Comparison of ENCODE assay signal across 8 cellular contexts in genomic region chr11:101127699-101128570, GRCh38. TPM values are rescaled to one million over a fixed set of nuclear protein-coding genes. Genes with fewer than 3 reads are reported as not detected.
DNase-seq lines count a peak whose midpoint lies in the region; ATAC-seq and TF ChIP-seq lines count a peak whose summit lies in the region.

No MANE protein-coding gene starts in this region.

- H3K23ac ChIP-seq in H9 (ENCODE audit: insufficient read length, low read depth, low read length), result no peak overlapping the region

- peak; percentile 28 for ATAC-seq in activated naive CD8-positive, alpha-beta T cell treated with anti-CD3 and anti-CD28 coated beads, Interleukin-2, amount 50 U/mL, for 24 hours
- ATAC-seq in HG02623 (IDR thresholded peaks at IDR 0.05; ENCODE audit: unreplicated experiment) (no peak), natural killer cell (no peak), GM21447 (IDR thresholded peaks at IDR 0.05; ENCODE audit: unreplicated experiment) (no peak), GM21360 (IDR thresholded peaks at IDR 0.05; ENCODE audit: unreplicated experiment) (no peak)

- no peak overlapping the region for H2BK5ac ChIP-seq in H9 (ENCODE audit: insufficient read length, low read length)

- no peak overlapping the region for H4K5ac ChIP-seq in H9 (ENCODE audit: insufficient read length, low read depth, low read length)

- no peak overlapping the region for H3K56ac ChIP-seq in H9 (ENCODE audit: insufficient read length, low read depth, low read length)

- H2AFZ ChIP-seq in H9 (ENCODE audit: low read length), result no peak overlapping the region

- H3K9ac ChIP-seq in H9 (ENCODE audit: extremely low read depth, insufficient read length, low read length) (no peak overlapping the region), iPS-15b (ENCODE audit: low read depth, low read length) (no peak overlapping the region), skeletal muscle tissue (ENCODE audit: low read depth in 1 of 3, low read length in 3 of 3) (peak overlapping the region in 2 of 3 donors; percentile 24 to 74)

- no peak overlapping the region for H2BK20ac ChIP-seq in H9 (ENCODE audit: low read depth, low read length, poor library complexity, severe bottlenecking)

- H2BK15ac ChIP-seq in H9 (ENCODE audit: low read depth, low read length), result no peak overlapping the region

- peaks cover 29% of the 10 kb centered on the region for H3K23me2 ChIP-seq in H9 (ENCODE audit: insufficient read length, low read depth, low read length, poor library complexity, severe bottlenecking)

- H3K27me3 ChIP-seq in H9 (ENCODE audit: insufficient read depth, low read length) (peaks cover 38% of the 10 kb centered on the region; the same call in 1 of the 2 replicates), iPS-15b (ENCODE audit: control insufficient read depth, insufficient read depth, low read length) (peaks cover 78% of the 10 kb centered on the region), skeletal muscle tissue (ENCODE audit: control insufficient read depth in 3 of 3, insufficient read depth in 3 of 3, low read length in 3 of 3) (peaks cover 28 to 37% (median 30%) of the 10 kb centered on the region in 3 donors)

- no peaks in the 10 kb centered on the region for H3K79me2 ChIP-seq in H9 (ENCODE audit: insufficient read depth, low read length)

- H2BK12ac ChIP-seq in H9 (ENCODE audit: insufficient read length, low read depth, low read length), result no peak overlapping the region

- H4K20me1 ChIP-seq in H9 (ENCODE audit: control insufficient read depth, insufficient read depth, insufficient read length), result no peaks in the 10 kb centered on the region

- H3K27ac Mint-ChIP-seq in H9 (no peak overlapping the region), natural killer cell (no peak overlapping the region)
- H3K27ac Mint-ChIP-seq in activated naive CD8-positive, alpha-beta T cell treated with anti-CD3 and anti-CD28 coated beads, Interleukin-2, amount 50 U/mL, for 24 hours, result no peak overlapping the region

- H3K4me3 ChIP-seq in iPS-15b (ENCODE audit: low read depth, low read length) (peak overlapping the region; percentile 60), skeletal muscle tissue (ENCODE audit: low read length in 3 of 3) (peak overlapping the region; percentile 64 to 66 (median 66))

- no peaks in the 10 kb centered on the region for H3K4me1 ChIP-seq in H9 (ENCODE audit: insufficient read depth, low read length)
- H3K4me1 ChIP-seq in iPS-15b (ENCODE audit: control insufficient read depth, insufficient read depth, low read length), result no peaks in the 10 kb centered on the region
- H3K4me1 ChIP-seq in skeletal muscle tissue (ENCODE audit: control insufficient read depth in 3 of 3, insufficient read depth in 3 of 3, low read length in 3 of 3), result peaks cover 5 to 7% (median 5%) of the 10 kb centered on the region in 3 donors

- H3K4ac ChIP-seq in H9 (ENCODE audit: low read depth, low read length), result no peak overlapping the region

- DNase-seq in H9 (peak; percentile 64), natural killer cell (no peak)
- DNase-seq in activated naive CD8-positive, alpha-beta T cell treated with anti-CD3 and anti-CD28 coated beads, Interleukin-2, amount 50 U/mL, for 24 hours, result no peak

- no peak overlapping the region for H3T11ph ChIP-seq in H9 (ENCODE audit: low read length)

- TF ChIP-seq CTCF in H9 (conservative IDR thresholded peaks at IDR 0.05), result no peak
- no peak for TF ChIP-seq CTCF in natural killer cell (IDR thresholded peaks at IDR 0.05)

- H3K4me3 Mint-ChIP-seq in H9 (peak overlapping the region; percentile 64 to 85), natural killer cell (no peak overlapping the region)
- H3K4me3 Mint-ChIP-seq in activated naive CD8-positive, alpha-beta T cell treated with anti-CD3 and anti-CD28 coated beads, Interleukin-2, amount 50 U/mL, for 24 hours, result no peak overlapping the region

- intact Hi-C loops in natural killer cell (cut with micrococcal nuclease), result no loop called here

- no peak overlapping the region for H3K14ac ChIP-seq in H9 (ENCODE audit: insufficient read depth, low read length)

- no peaks in the 10 kb centered on the region for H3K79me1 ChIP-seq in H9 (ENCODE audit: insufficient read depth, low read depth, low read length, poor library complexity, severe bottlenecking)

- no peaks in the 10 kb centered on the region for H3K36me3 ChIP-seq in iPS-15b (ENCODE audit: control insufficient read depth, insufficient read depth, low read length)
- H3K36me3 ChIP-seq in skeletal muscle tissue (ENCODE audit: control insufficient read depth in 3 of 3, insufficient read depth in 3 of 3, low read length in 3 of 3), result no peaks in the 10 kb centered on the region

- H4K8ac ChIP-seq in H9 (replicated peaks; ENCODE audit: insufficient read length, low read depth, low read length), result no peak overlapping the region

- H3K9me3 Mint-ChIP-seq in H9, result no peaks in the 10 kb centered on the region; a peak in 2 of 5 replicates
- peaks cover 5% of the 10 kb centered on the region for H3K9me3 Mint-ChIP-seq in activated naive CD8-positive, alpha-beta T cell treated with anti-CD3 and anti-CD28 coated beads, Interleukin-2, amount 50 U/mL, for 24 hours
- peaks cover 3 to 4% of the 10 kb centered on the region in 2 donors for H3K9me3 Mint-ChIP-seq in natural killer cell

- H3K27me3 Mint-ChIP-seq in H9 (ENCODE audit: low read depth) (peaks cover 89% of the 10 kb centered on the region), natural killer cell (ENCODE audit: low read depth in 2 of 2) (peaks cover 18 to 39% of the 10 kb centered on the region in 2 donors)
- peaks cover 50% of the 10 kb centered on the region for H3K27me3 Mint-ChIP-seq in activated naive CD8-positive, alpha-beta T cell treated with anti-CD3 and anti-CD28 coated beads, Interleukin-2, amount 50 U/mL, for 24 hours

- H3K27ac ChIP-seq in H9 (ENCODE audit: insufficient read length, low read depth, low read length) (no peak overlapping the region), skeletal muscle tissue (ENCODE audit: low read depth, low read length) (no peak overlapping the region)

- no CpG with 5 or more reads among the region's 93 CpGs for WGBS in H9 (ENCODE audit: extremely low coverage, insufficient read length, low lambda C conversion rate)

- no peak overlapping the region for H4K91ac ChIP-seq in H9 (ENCODE audit: insufficient read length, low read depth, low read length)

- no peak overlapping the region for H2AK5ac ChIP-seq in H9 (ENCODE audit: insufficient read length, low read length)

- H2BK120ac ChIP-seq in H9 (ENCODE audit: low read depth, low read length, poor library complexity, severe bottlenecking), result no peak overlapping the region

- no peak overlapping the region for H3K18ac ChIP-seq in H9 (ENCODE audit: insufficient read length, low read depth, low read length)

- H3K4me2 ChIP-seq in H9 (ENCODE audit: insufficient read depth, insufficient read length, low read length), result peak overlapping the region; percentile 94

- H3K4me1 Mint-ChIP-seq in H9 (peaks cover 9 to 13% of the 10 kb centered on the region in 2 experiments; a peak in 3 of 4 replicates), natural killer cell (no peaks in the 10 kb centered on the region)
- H3K4me1 Mint-ChIP-seq in activated naive CD8-positive, alpha-beta T cell treated with anti-CD3 and anti-CD28 coated beads, Interleukin-2, amount 50 U/mL, for 24 hours, result peaks cover 2% of the 10 kb centered on the region

- H3K36me3 Mint-ChIP-seq in H9 (ENCODE audit: insufficient read depth in 1 of 3, low read depth in 3 of 3), result no peaks in the 10 kb centered on the region; a peak in 1 of 7 replicates
- H3K36me3 Mint-ChIP-seq in activated naive CD8-positive, alpha-beta T cell treated with anti-CD3 and anti-CD28 coated beads, Interleukin-2, amount 50 U/mL, for 24 hours (ENCODE audit: low read depth), result peaks cover 3% of the 10 kb centered on the region
- H3K36me3 Mint-ChIP-seq in natural killer cell, result no peaks in the 10 kb centered on the region

- no peaks in the 10 kb centered on the region for H3K9me3 ChIP-seq in H9 (ENCODE audit: control insufficient read depth, low read depth, low read length)
- no peaks in the 10 kb centered on the region for H3K9me3 ChIP-seq in iPS-15b (ENCODE audit: control insufficient read depth, insufficient read depth, low read length)
- no peaks in the 10 kb centered on the region for H3K9me3 ChIP-seq in skeletal muscle tissue (ENCODE audit: control insufficient read depth in 3 of 3, low read length in 3 of 3)

RNA-seq across cellular contexts. Expression of gene PGR, which starts 1.7 kb away (rescaled TPM):
- total RNA-seq in H9 (2021) (0.02 and 0.07 TPM in 2 replicates), skeletal muscle tissue (not detected), natural killer cell (not detected)

Comparison
In these comparisons a context has a peak if more than half of its experiments do, and no peak if none do; other contexts are left out.
1. H3K9ac ChIP-seq: peak in skeletal muscle tissue (2 of 3); none in H9 (single experiment) and iPS-15b (single experiment).
2. H3K4me3 Mint-ChIP-seq: peak in H9 (2 of 2); none in activated naive CD8-positive, alpha-beta T cell treated with anti-CD3 and anti-CD28 coated beads, Interleukin-2, amount 50 U/mL, for 24 hours (single experiment) and natural killer cell (single experiment).